ENCODE assay signal across 1 cellular context in genomic region chr6:90187437-90188049, GRCh38.
A peak's percentile ranks its signal among the peaks of the same experiment; 100 is the strongest.
TF ChIP-seq lines count a peak whose summit lies in the region.

No MANE protein-coding gene starts in this region.

TF ChIP-seq in HEK293, 187 proteins besides CTCF, POLR2A, EP300 and RAD21 (continued from another document and continues in another):
- peak; percentile 75; the same call in 1 of the 2 replicates for TF ChIP-seq ZSCAN16 (tag by site-specific recombination; IDR thresholded peaks at IDR 0.05)
- no peak for TF ChIP-seq ZNF585B (tag by site-specific recombination; IDR thresholded peaks at IDR 0.05)
- peak; percentile 82 for TF ChIP-seq ZNF18 (tag by site-specific recombination; IDR thresholded peaks at IDR 0.05)
- TF ChIP-seq ATF2 (tag by site-specific recombination; IDR thresholded peaks at IDR 0.05; ENCODE audit: low read depth), result no peak
- no peak for TF ChIP-seq ZNF777 (tag by site-specific recombination; IDR thresholded peaks at IDR 0.05; ENCODE audit: borderline replicate concordance)
- TF ChIP-seq ZNF664 (tag by site-specific recombination; IDR thresholded peaks at IDR 0.05), result peak; percentile 86
- no peak for TF ChIP-seq ZNF639 (tag by site-specific recombination; IDR thresholded peaks at IDR 0.05)
- TF ChIP-seq ZNF16 (tag by site-specific recombination; IDR thresholded peaks at IDR 0.05; ENCODE audit: low read depth), result no peak
- TF ChIP-seq ZNF518A (tag by site-specific recombination; conservative IDR thresholded peaks at IDR 0.05; ENCODE audit: low read depth), result no peak
- no peak for TF ChIP-seq ZNF324 (tag by site-specific recombination; IDR thresholded peaks at IDR 0.05)
- TF ChIP-seq PRDM4 (tag by site-specific recombination; IDR thresholded peaks at IDR 0.05), result peak; percentile 56
- peak; percentile 56 for TF ChIP-seq IKZF3 (tag by site-specific recombination; IDR thresholded peaks at IDR 0.05)
- no peak for TF ChIP-seq FEZF1 (tag by site-specific recombination; IDR thresholded peaks at IDR 0.05)
- TF ChIP-seq ZNF521 (tag by site-specific recombination; IDR thresholded peaks at IDR 0.05), result no peak
- TF ChIP-seq KLF8 (tag by site-specific recombination; IDR thresholded peaks at IDR 0.05), result no peak
- TF ChIP-seq TRIM28 (IDR thresholded peaks at IDR 0.05; ENCODE audit: borderline replicate concordance, low read length), result peak; percentile 82
- TF ChIP-seq ZBTB7A (tag by site-specific recombination; IDR thresholded peaks at IDR 0.05; ENCODE audit: low read depth), result no peak
- no peak for TF ChIP-seq PBX3 (CRISPR knock-in tag; IDR thresholded peaks at IDR 0.05)
- TF ChIP-seq HOXA7 (CRISPR knock-in tag; IDR thresholded peaks at IDR 0.05; ENCODE audit: borderline replicate concordance), result no peak
- TF ChIP-seq ZXDB (tag by site-specific recombination; IDR thresholded peaks at IDR 0.05), result 0 out of 2 replicates have a peak, but pooled peaks have one; percentile 19
- 0 out of 2 replicates have a peak, but pooled peaks have one; percentile 31 for TF ChIP-seq ZNF843 (tag by site-specific recombination; IDR thresholded peaks at IDR 0.05)
- TF ChIP-seq ZNF571 (tag by site-specific recombination; IDR thresholded peaks at IDR 0.05), result no peak
- 0 out of 2 replicates have a peak, but pooled peaks have one; percentile 16 for TF ChIP-seq ZNF660 (tag by site-specific recombination; IDR thresholded peaks at IDR 0.05)
- TF ChIP-seq SCRT1 (tag by site-specific recombination; IDR thresholded peaks at IDR 0.05; ENCODE audit: borderline replicate concordance), result no peak
- TF ChIP-seq ZBTB1 (tag by site-specific recombination; IDR thresholded peaks at IDR 0.05), result no peak
- TF ChIP-seq PRDM1 (tag by site-specific recombination; IDR thresholded peaks at IDR 0.05), result peak; percentile 73; the same call in 1 of the 2 replicates
- peak; percentile 53 for TF ChIP-seq ZNF596 (tag by site-specific recombination; IDR thresholded peaks at IDR 0.05)
- peak; percentile 7; the same call in 1 of the 2 replicates for TF ChIP-seq OSR2 (tag by site-specific recombination; IDR thresholded peaks at IDR 0.05)
- no peak for TF ChIP-seq ZNF548 (tag by site-specific recombination; IDR thresholded peaks at IDR 0.05)
- peak; percentile 41 for TF ChIP-seq SETDB1 (IDR thresholded peaks at IDR 0.05; ENCODE audit: insufficient read length, low read length)
- TF ChIP-seq ZSCAN23 (tag by site-specific recombination; IDR thresholded peaks at IDR 0.05), result no peak
- no peak for TF ChIP-seq ZNF692 (tag by site-specific recombination; IDR thresholded peaks at IDR 0.05)
- TF ChIP-seq ZBTB17 (tag by site-specific recombination; IDR thresholded peaks at IDR 0.05), result peak; percentile 95
- TF ChIP-seq ZNF629 (tag by site-specific recombination; IDR thresholded peaks at IDR 0.05), result peak; percentile 49; the same call in 1 of the 2 replicates
- no peak for TF ChIP-seq ZFP3 (tag by site-specific recombination; IDR thresholded peaks at IDR 0.05; ENCODE audit: low read depth)
- TF ChIP-seq ZNF23 (tag by site-specific recombination; IDR thresholded peaks at IDR 0.05; ENCODE audit: borderline replicate concordance), result no peak
- no peak for TF ChIP-seq ZNF148 (tag by site-specific recombination; IDR thresholded peaks at IDR 0.05; ENCODE audit: borderline replicate concordance)
- peak; percentile 79; the same call in 1 of the 2 replicates for TF ChIP-seq PRDM10 (tag by site-specific recombination; IDR thresholded peaks at IDR 0.05)
- no peak for TF ChIP-seq ZNF623 (tag by site-specific recombination; IDR thresholded peaks at IDR 0.05)
- TF ChIP-seq ZNF776 (tag by site-specific recombination; IDR thresholded peaks at IDR 0.05; ENCODE audit: borderline replicate concordance), result no peak
